ENCODE assay signal across 20 cellular contexts in the genomic region with DNA sequence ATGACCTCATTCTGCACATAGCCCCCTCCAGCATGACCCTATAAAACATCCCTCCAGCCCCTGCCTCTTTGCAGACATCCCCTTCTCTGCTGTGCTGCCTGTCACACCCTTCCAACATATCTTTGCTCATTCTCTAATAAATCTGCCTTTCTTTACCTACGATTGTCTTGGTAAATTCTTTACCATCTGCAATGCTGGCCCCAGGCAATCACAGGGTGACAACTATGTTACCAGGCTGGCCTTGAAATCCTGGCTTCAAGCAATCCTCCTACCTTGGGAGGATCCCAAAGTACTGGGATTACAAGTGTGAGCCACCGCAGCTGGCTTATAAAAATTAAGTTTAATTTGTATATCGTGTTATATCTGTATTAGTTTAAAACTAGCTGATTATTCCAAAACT.
DNase-seq lines count a peak whose midpoint lies in the region; ATAC-seq and TF ChIP-seq lines count a peak whose summit lies in the region.
"Had no signal": no experiment of that assay in that cellular context is flagged by ENCODE, and none has a peak within 500 bp of the region (broad histone marks: within the 10 kb centered on the region; RNA-seq: fewer than 3 reads in every experiment).

No MANE protein-coding gene starts in this region.

- no CpG with 5 or more reads among the region's 3 CpGs for WGBS in trophoblast cell (ENCODE audit: extremely low coverage, insufficient coverage, insufficient read length)

- H3K4me1 ChIP-seq in CD8-positive, alpha-beta T cell (ENCODE audit: insufficient read depth, low read length) = peaks cover 43% of the 10 kb centered on the region
- H3K4me1 ChIP-seq in trophoblast cell (ENCODE audit: control insufficient read depth in 1 of 2, insufficient read depth in 2 of 2, low read length in 2 of 2) = no peaks in the 10 kb centered on the region
- H3K4me1 ChIP-seq: BE2C had no signal

- POLR2A ChIA-PET in CD8-positive, alpha-beta T cell (lab: Charles Lee) = interaction anchor here (1.4 kb wide), 1 partner anchor 14 kb away, joined by 4 read pairs; no protein-coding TSS in a partner anchor

- no peaks in the 10 kb centered on the region for H3K79me2 ChIP-seq in trophoblast cell (ENCODE audit: control insufficient read depth, insufficient read depth, low read length, poor library complexity)

- no peak for TF ChIP-seq CTCF in CD8-positive, alpha-beta T cell (IDR thresholded peaks at IDR 0.05)
- TF ChIP-seq CTCF in endothelial cell (IDR thresholded peaks at IDR 0.05; ENCODE audit: unreplicated experiment) = no peak

- intact Hi-C loops in CD8-positive, alpha-beta T cell (cut with DNase I, micrococcal nuclease) = loop anchor here in 1 of 2 experiments (5.0 kb wide), 2 partner anchors 43 to 252 kb away; no protein-coding TSS in a partner anchor

- H3K4me2 ChIP-seq in trophoblast cell (ENCODE audit: low read length) = no peak overlapping the region

- no peak overlapping the region for H2BK5ac ChIP-seq in trophoblast cell (ENCODE audit: low read depth, low read length, poor library complexity)

- no peaks in the 10 kb centered on the region for H3K36me3 ChIP-seq in CD8-positive, alpha-beta T cell (ENCODE audit: insufficient read depth, low read length)
- H3K36me3 ChIP-seq in KOPT-K1 (ENCODE audit: insufficient read depth, low read length) (no peaks in the 10 kb centered on the region), trophoblast cell (ENCODE audit: control insufficient read depth in 1 of 2, insufficient read depth in 2 of 2, low read length in 2 of 2) (no peaks in the 10 kb centered on the region)
- H3K36me3 ChIP-seq: BE2C had no signal

- no peaks in the 10 kb centered on the region for H3K9me3 ChIP-seq in CD8-positive, alpha-beta T cell (ENCODE audit: low read length)
- H3K9me3 ChIP-seq in KOPT-K1 (ENCODE audit: insufficient read depth, low read length, poor library complexity, severe bottlenecking) (no peaks in the 10 kb centered on the region), trophoblast cell (ENCODE audit: insufficient read depth, low read depth, low read length) (peaks cover 5% of the 10 kb centered on the region)
- H3K9me3 ChIP-seq: BE2C had no signal

- H3K4ac ChIP-seq in trophoblast cell (ENCODE audit: low read depth, low read length) = no peak overlapping the region

- H4K8ac ChIP-seq in trophoblast cell (ENCODE audit: low read depth, low read length) = no peak overlapping the region

- H2BK12ac ChIP-seq in trophoblast cell (ENCODE audit: low read length) = no peak overlapping the region

- H3K4me1 Mint-ChIP-seq in CD8-positive, alpha-beta T cell (ENCODE audit: low read depth) = peaks cover 64% of the 10 kb centered on the region
- peaks cover 77% of the 10 kb centered on the region for H3K4me1 Mint-ChIP-seq in endothelial cell (ENCODE audit: unreplicated experiment)

- no peak overlapping the region for H3K4me3 ChIP-seq in CD8-positive, alpha-beta T cell (ENCODE audit: low read depth, low read length)
- H3K4me3 ChIP-seq in trophoblast cell (ENCODE audit: low read depth, low read length) = no peak overlapping the region

- no peak overlapping the region for H3K27ac ChIP-seq in CD8-positive, alpha-beta T cell (ENCODE audit: low read depth, low read length)
- H3K27ac ChIP-seq in KOPT-K1 (ENCODE audit: low read depth, low read length, poor library complexity, severe bottlenecking) (peak overlapping the region; percentile 72), trophoblast cell (ENCODE audit: low read depth, low read length) (no peak overlapping the region)
- H3K27ac ChIP-seq: RWPE1 had no signal

- H3K9me3 Mint-ChIP-seq in CD8-positive, alpha-beta T cell = no peaks in the 10 kb centered on the region
- H3K9me3 Mint-ChIP-seq in endothelial cell (ENCODE audit: unreplicated experiment) = no peaks in the 10 kb centered on the region

- no peaks in the 10 kb centered on the region for H3K27me3 ChIP-seq in CD8-positive, alpha-beta T cell (ENCODE audit: insufficient read depth, low read length)
- no peaks in the 10 kb centered on the region for H3K27me3 ChIP-seq in trophoblast cell (ENCODE audit: insufficient read depth, low read length)

- no peak overlapping the region for H2BK120ac ChIP-seq in trophoblast cell (ENCODE audit: insufficient read depth, low read length, poor library complexity)

- H2AK5ac ChIP-seq in trophoblast cell (ENCODE audit: low read length) = no peak overlapping the region

- H3K4me3 Mint-ChIP-seq in CD8-positive, alpha-beta T cell = no peak overlapping the region
- no peak overlapping the region for H3K4me3 Mint-ChIP-seq in endothelial cell (ENCODE audit: unreplicated experiment)

- H3K79me1 ChIP-seq in trophoblast cell (ENCODE audit: low read length) = no peaks in the 10 kb centered on the region

- CTCF ChIA-PET in CD8-positive, alpha-beta T cell (lab: Charles Lee) = interaction anchor here (2.7 kb wide), 1 partner anchor 295 kb away, joined by 10 read pairs; no protein-coding TSS in a partner anchor

- H3K27me3 Mint-ChIP-seq in CD8-positive, alpha-beta T cell (ENCODE audit: low read depth) = no peaks in the 10 kb centered on the region
- H3K27me3 Mint-ChIP-seq in endothelial cell (ENCODE audit: unreplicated experiment) = peaks cover 3% of the 10 kb centered on the region

- H3K36me3 Mint-ChIP-seq in CD8-positive, alpha-beta T cell = no peaks in the 10 kb centered on the region
- H3K36me3 Mint-ChIP-seq in endothelial cell (ENCODE audit: low read depth, unreplicated experiment) = no peaks in the 10 kb centered on the region

- peak overlapping the region; percentile 24 for H3K27ac Mint-ChIP-seq in CD8-positive, alpha-beta T cell
- H3K27ac Mint-ChIP-seq in endothelial cell (ENCODE audit: unreplicated experiment) = peak overlapping the region; percentile 9

- H4K12ac ChIP-seq in trophoblast cell (ENCODE audit: low read depth, low read length) = no peak overlapping the region

- no peak overlapping the region for H3K9ac ChIP-seq in trophoblast cell (ENCODE audit: low read length)

- no peak for ATAC-seq in CD8-positive, alpha-beta T cell
- no peak for ATAC-seq in GM21717 (IDR thresholded peaks at IDR 0.05; ENCODE audit: unreplicated experiment)
- no peak for ATAC-seq in HG02610 (IDR thresholded peaks at IDR 0.05; ENCODE audit: unreplicated experiment)
- ATAC-seq: HepG2, PC-3 had no signal

- H3K23ac ChIP-seq in trophoblast cell (ENCODE audit: low read length) = no peak overlapping the region

- no peak overlapping the region for H3K14ac ChIP-seq in trophoblast cell (ENCODE audit: low read length)

- H3K18ac ChIP-seq in trophoblast cell (ENCODE audit: low read length) = no peak overlapping the region

- no peak for DNase-seq in CD8-positive, alpha-beta T cell
- DNase-seq in endothelial cell (ENCODE audit: low spot score) (no peak), trophoblast cell (peak; percentile 13 to 71), putamen (ENCODE audit: low spot score) (no peak)
- DNase-seq in activated CD4-positive, alpha-beta T cell treated with anti-CD3 and anti-CD28 coated beads, Interleukin-2, amount 50 U/mL, for 1 hour = no peak
- DNase-seq: BE2C, GF-D8, KG1, NCI-H1048, NCI-H1436 treated with DMSO at 0.1 percent for 48 hours, NCI-H2029 treated with DMSO at 0.1 percent for 48 hours, NCI-H2171 treated with DMSO at 0.1 percent for 48 hours, NCI-H446 treated with DMSO at 0.1 percent for 48 hours, NCI-H748 treated with DMSO at 0.1 percent for 48 hours, PC-3 had no signal

- H2AFZ ChIP-seq in trophoblast cell (ENCODE audit: insufficient read depth, low read length, poor library complexity) = no peak overlapping the region

- H4K91ac ChIP-seq in trophoblast cell (ENCODE audit: low read depth, low read length) = no peak overlapping the region

Comparison
In these comparisons a context has a peak if more than half of its experiments do, and no peak if none do; other contexts are left out.
1. DNase-seq: peak in trophoblast cell (2 of 2); none in CD8-positive, alpha-beta T cell (0 of 7), endothelial cell (single experiment), putamen (single experiment) and activated CD4-positive, alpha-beta T cell treated with anti-CD3 and anti-CD28 coated beads, Interleukin-2, amount 50 U/mL, for 1 hour (single experiment).